In genomic region chr1:25037174-25038074, GRCh38 we compare ENCODE assay signal across 8 cellular contexts.
DNase-seq lines count a peak whose midpoint lies in the region; ATAC-seq and TF ChIP-seq lines count a peak whose summit lies in the region.

No MANE protein-coding gene starts in this region.

- H3K27me3 Mint-ChIP-seq in activated CD4-positive, alpha-beta T cell treated with anti-CD3 and anti-CD28 coated beads, Interleukin-2, amount 10 ng/mL, durations not matched to agents 24 days and 14 days, result peaks cover 9% of the 10 kb centered on the region
- no peaks in the 10 kb centered on the region for H3K27me3 Mint-ChIP-seq in neural crest cell (ENCODE audit: low read depth)

- H3K9me3 Mint-ChIP-seq in activated CD4-positive, alpha-beta T cell treated with anti-CD3 and anti-CD28 coated beads, Interleukin-2, amount 10 ng/mL, durations not matched to agents 24 days and 14 days, result no peaks in the 10 kb centered on the region
- no peaks in the 10 kb centered on the region for H3K9me3 Mint-ChIP-seq in neural crest cell

- no peak overlapping the region for H3K4me3 ChIP-seq in GM12865 (ENCODE audit: low read depth, low read length)
- H3K4me3 ChIP-seq in NB4 (ENCODE audit: low read depth, low read length), result no peak overlapping the region

- DNase-seq in GM12865 (ENCODE audit: low read depth) (peak; percentile 80), NB4 (ENCODE audit: low read depth) (peak; percentile 80), neural crest cell (ENCODE audit: low read depth, low spot score) (peak; percentile 47), caudate nucleus (lab: John Stamatoyannopoulos, UW) (no peak)
- DNase-seq in activated CD4-positive, alpha-beta T cell treated with anti-CD3 and anti-CD28 coated beads, Interleukin-2, amount 10 ng/mL, durations not matched to agents 24 days and 14 days, result peak; percentile 90
- peak; percentile 59 for DNase-seq in effector CD4-positive, alpha-beta T cell

- H3K4me1 Mint-ChIP-seq in activated CD4-positive, alpha-beta T cell treated with anti-CD3 and anti-CD28 coated beads, Interleukin-2, amount 10 ng/mL, durations not matched to agents 24 days and 14 days, result peaks cover 42% of the 10 kb centered on the region
- H3K4me1 Mint-ChIP-seq in neural crest cell, result no peaks in the 10 kb centered on the region

- no peak overlapping the region for H3K27ac ChIP-seq in caudate nucleus (ENCODE audit: low read depth, low read length)

- peak overlapping the region; percentile 47 for H3K4me3 Mint-ChIP-seq in activated CD4-positive, alpha-beta T cell treated with anti-CD3 and anti-CD28 coated beads, Interleukin-2, amount 10 ng/mL, durations not matched to agents 24 days and 14 days
- no peak overlapping the region for H3K4me3 Mint-ChIP-seq in neural crest cell

- intact Hi-C loops in activated CD4-positive, alpha-beta T cell treated with anti-CD3 and anti-CD28 coated beads, Interleukin-2, amount 10 ng/mL, durations not matched to agents 24 days and 14 days (cut with micrococcal nuclease), result loop anchor here (1.0 to 2.0 kb wide), 5 partner anchors 60 to 189 kb away; no protein-coding TSS in a partner anchor

- TF ChIP-seq POLR2A in NB4 (IDR thresholded peaks at IDR 0.05; ENCODE audit: extremely low read depth, insufficient read length), result no peak

- H3K27ac Mint-ChIP-seq in activated CD4-positive, alpha-beta T cell treated with anti-CD3 and anti-CD28 coated beads, Interleukin-2, amount 10 ng/mL, durations not matched to agents 24 days and 14 days, result peak overlapping the region; percentile 64
- H3K27ac Mint-ChIP-seq in neural crest cell (ENCODE audit: unreplicated experiment), result no peak overlapping the region

- H3K36me3 Mint-ChIP-seq in activated CD4-positive, alpha-beta T cell treated with anti-CD3 and anti-CD28 coated beads, Interleukin-2, amount 10 ng/mL, durations not matched to agents 24 days and 14 days (ENCODE audit: low read depth), result peaks cover 2% of the 10 kb centered on the region
- H3K36me3 Mint-ChIP-seq in neural crest cell (ENCODE audit: low read depth), result no peaks in the 10 kb centered on the region

- peak; percentile 80 for TF ChIP-seq CTCF in GM12865 (IDR thresholded peaks at IDR 0.05; ENCODE audit: insufficient read depth, low read depth, low read length, missing control alignments)
- peak; percentile 84 for TF ChIP-seq CTCF in NB4 (IDR thresholded peaks at IDR 0.05; ENCODE audit: low read depth, low read length)
- TF ChIP-seq CTCF in neural crest cell (conservative IDR thresholded peaks at IDR 0.05), result peak; percentile 63

- ATAC-seq in HG02763 (IDR thresholded peaks at IDR 0.05; ENCODE audit: unreplicated experiment), result no peak
- no peak for ATAC-seq in HG02885 (IDR thresholded peaks at IDR 0.05; ENCODE audit: poor library complexity, unreplicated experiment)

Comparison
In these comparisons a context has a peak if more than half of its experiments do, and no peak if none do; other contexts are left out.
1. DNase-seq: peak in GM12865 (single experiment), NB4 (single experiment), activated CD4-positive, alpha-beta T cell treated with anti-CD3 and anti-CD28 coated beads, Interleukin-2, amount 10 ng/mL, durations not matched to agents 24 days and 14 days (single experiment), effector CD4-positive, alpha-beta T cell (single experiment) and neural crest cell (single experiment); none in caudate nucleus (0 of 61).
2. Peak in every context shown above with its lines, with median percentiles within 50 percentile points of each other: CTCF ChIP-seq.